Comparison of ENCODE assay signal across 15 cellular contexts in the genomic region with DNA sequence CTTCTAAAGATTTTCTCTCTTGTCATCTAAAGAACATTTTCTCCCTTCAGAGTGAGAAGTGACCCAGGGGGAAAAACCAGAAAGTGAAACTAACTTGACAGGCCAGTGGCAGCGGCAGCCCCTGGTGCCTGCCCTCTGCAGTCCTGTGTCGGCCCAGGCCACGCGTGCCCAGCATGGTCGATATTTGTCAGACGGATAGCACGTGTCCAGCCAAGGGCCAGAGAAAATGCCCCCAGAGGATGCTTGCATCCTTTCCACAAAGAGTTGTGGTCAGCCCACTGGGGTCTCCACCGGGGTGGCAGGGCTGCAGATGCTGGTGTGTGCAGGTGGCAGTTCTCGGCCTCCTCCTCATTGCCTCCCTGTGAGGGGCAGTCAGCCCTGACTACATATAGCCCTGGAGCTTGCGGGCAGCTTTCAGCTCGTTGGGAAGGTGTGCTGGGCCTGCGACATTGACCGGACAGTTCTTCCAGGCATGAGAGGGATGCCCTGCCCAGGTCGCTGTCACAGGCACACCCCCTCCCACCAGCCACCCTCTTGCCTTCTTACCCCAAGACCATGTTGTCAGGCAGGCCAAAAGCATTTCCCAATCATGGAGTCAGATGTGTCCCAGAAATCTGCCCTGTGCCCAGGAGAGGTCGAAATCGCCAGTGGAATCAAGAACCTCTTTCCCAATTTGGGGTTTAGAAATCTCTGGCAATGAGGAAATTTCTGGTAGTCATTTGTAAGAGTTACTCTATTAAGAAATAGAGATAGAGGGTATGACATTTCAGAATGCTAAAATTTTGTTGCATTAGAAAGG.
DNase-seq lines count a peak whose midpoint lies in the region; ATAC-seq and TF ChIP-seq lines count a peak whose summit lies in the region.
"Had no signal": no experiment of that assay in that cellular context is flagged by ENCODE, and none has a peak within 500 bp of the region (broad histone marks: within the 10 kb centered on the region; RNA-seq: fewer than 3 reads in every experiment).

No MANE protein-coding gene starts in this region.

- CTCF ChIA-PET in IMR-90 (lab: Yijun Ruan, JAX) (no interaction called here), PC-3 (lab: Charles Lee) (no interaction called here)

- H3K14ac ChIP-seq in IMR-90 (replicated peaks; ENCODE audit: low read depth, low read length) = 0 out of 2 replicates have a peak overlapping the region, but pooled peaks have one; percentile 13

- H4K91ac ChIP-seq in IMR-90 (ENCODE audit: insufficient read depth, low read depth, low read length) = no peak overlapping the region

- H2BK120ac ChIP-seq in IMR-90 (ENCODE audit: low read depth, low read length) = peak overlapping the region; percentile 28; the same call in 1 of the 2 replicates

- peaks cover 47% of the 10 kb centered on the region for H3K9me1 ChIP-seq in IMR-90 (ENCODE audit: insufficient read depth, low read length)

- no peak overlapping the region for H3K56ac ChIP-seq in IMR-90 (ENCODE audit: extremely low read depth, insufficient read depth, low read length)

- H3K18ac ChIP-seq in IMR-90 (ENCODE audit: low read depth, low read length) = no peak overlapping the region

- H3K27ac ChIP-seq in IMR-90 (ENCODE audit: insufficient read depth, low read length) (peak overlapping the region; percentile 10; the same call in 1 of the 2 replicates), stomach smooth muscle (ENCODE audit: low read length) (peak overlapping the region; percentile 49), PC-3 (ENCODE audit: low read length) (no peak overlapping the region)

- H3K79me2 ChIP-seq in PC-3 (ENCODE audit: low read length) = peaks cover 95% of the 10 kb centered on the region

- H2AK9ac ChIP-seq in IMR-90 (replicated peaks; ENCODE audit: low read depth, low read length, poor library complexity) = peak overlapping the region; percentile 31

- H3K4me3 Mint-ChIP-seq in dendritic cell treated with granulocyte-macrophage colony-stimulating factor and Interleukin-4, amounts not matched to agents 40 ng/mL and 50 ng/mL, for 4 days = no peak overlapping the region
- H3K4me3 Mint-ChIP-seq: CD8-positive, alpha-beta memory T cell; memory B cell; stimulated activated effector memory CD8-positive, alpha-beta T cell treated with anti-CD3 and anti-CD28 coated beads, Interleukin-12 subunit alpha, Interleukin-12 subunit beta, amount 100 ng/mL, for 72 hours had no signal

- H4K5ac ChIP-seq in IMR-90 (ENCODE audit: low read depth, low read length) = 0 out of 2 replicates have a peak overlapping the region, but pooled peaks have one; percentile 23

- 94% methylated on average over 6 of the region's 16 CpGs; no CpG with 5 or more reads in 1 of the 2 experiments for WGBS in IMR-90 (ENCODE audit: extremely low coverage in 2 of 2, insufficient read length in 1 of 2), 2 experiments

- H3K4ac ChIP-seq in IMR-90 (ENCODE audit: low read depth, low read length) = peak overlapping the region; percentile 60

- no peak for DNase-seq in IMR-90
- no peak for DNase-seq in mucosa of descending colon
- DNase-seq in NCI-H1694 (lab: John Stamatoyannopoulos, UW) = no peak
- no peak for DNase-seq in PC-3
- DNase-seq in DMS114 treated with DMSO at 0.1 percent for 48 hours (lab: John Stamatoyannopoulos, UW; ENCODE audit: unreplicated experiment) = no peak
- DNase-seq: CD8-positive, alpha-beta memory T cell; dermis blood vessel endothelial cell; MG63; pancreas; stimulated activated CD4-positive, alpha-beta T cell treated with anti-CD3 and anti-CD28 coated beads, Interleukin-1b, Interleukin-23, amount 100 ng/mL, for 48 hours had no signal

- H3K9me2 ChIP-seq in PC-3 (replicated peaks; ENCODE audit: low read length) = no peaks in the 10 kb centered on the region

- in situ Hi-C loops in IMR-90 (cut with MboI; ENCODE audit: low sequenced_read_pairs) = no loop called here

- intact Hi-C loops in IMR-90 (cut with micrococcal nuclease) (no loop called here), mucosa of descending colon (cut with DNase I, micrococcal nuclease) (no loop called here), PC-3 (cut with micrococcal nuclease) (no loop called here)
- intact Hi-C loops in dendritic cell treated with granulocyte-macrophage colony-stimulating factor and Interleukin-4, amounts not matched to agents 40 ng/mL and 50 ng/mL, for 4 days (cut with micrococcal nuclease) = no loop called here

- H3K4me3 ChIP-seq in IMR-90 (ENCODE audit: insufficient read depth, low read depth, low read length) (no peak overlapping the region), mucosa of descending colon (no peak overlapping the region), stomach smooth muscle (ENCODE audit: low read length in 2 of 2) (peak overlapping the region; percentile 6 to 15), PC-3 (ENCODE audit: low read length) (no peak overlapping the region)
- H3K4me3 ChIP-seq: MG63, pancreas had no signal

- peaks cover 11 to 85% of the 10 kb centered on the region in 2 experiments for H3K79me1 ChIP-seq in IMR-90 (ENCODE audit: low read depth in 1 of 2, low read length in 2 of 2)

- H3K36me3 ChIP-seq in IMR-90 (ENCODE audit: control insufficient read depth, insufficient read depth, low read length) (no peaks in the 10 kb centered on the region), mucosa of descending colon (ENCODE audit: low read depth) (no peaks in the 10 kb centered on the region), stomach smooth muscle (ENCODE audit: control insufficient read depth in 2 of 2, insufficient read depth in 2 of 2, low read length in 2 of 2) (no peaks in the 10 kb centered on the region), PC-3 (ENCODE audit: low read depth, low read length) (no peaks in the 10 kb centered on the region)
- H3K36me3 ChIP-seq: pancreas had no signal

- H3K27ac Mint-ChIP-seq in dendritic cell treated with granulocyte-macrophage colony-stimulating factor and Interleukin-4, amounts not matched to agents 40 ng/mL and 50 ng/mL, for 4 days = peak overlapping the region; percentile 24
- H3K27ac Mint-ChIP-seq: memory B cell; stimulated activated effector memory CD8-positive, alpha-beta T cell treated with anti-CD3 and anti-CD28 coated beads, Interleukin-12 subunit alpha, Interleukin-12 subunit beta, amount 100 ng/mL, for 72 hours had no signal

- H4K20me1 ChIP-seq in IMR-90 (ENCODE audit: insufficient read depth, low read length) = peaks cover 45% of the 10 kb centered on the region
- H4K20me1 ChIP-seq in PC-3 (ENCODE audit: low read length) = no peaks in the 10 kb centered on the region

- H3K9me3 ChIP-seq in IMR-90 (ENCODE audit: control insufficient read depth, insufficient read depth, low read length) (no peaks in the 10 kb centered on the region), mucosa of descending colon (no peaks in the 10 kb centered on the region), stomach smooth muscle (ENCODE audit: control insufficient read depth in 2 of 2, low read length in 2 of 2) (no peaks in the 10 kb centered on the region), PC-3 (ENCODE audit: low read length) (no peaks in the 10 kb centered on the region)
- H3K9me3 ChIP-seq: MG63, pancreas had no signal

- H2AFZ ChIP-seq in IMR-90 (replicated peaks; ENCODE audit: low read length, poor library complexity) (no peak overlapping the region), PC-3 (ENCODE audit: low read length) (no peak overlapping the region)

- no peaks in the 10 kb centered on the region for H3K27me3 Mint-ChIP-seq in dendritic cell treated with granulocyte-macrophage colony-stimulating factor and Interleukin-4, amounts not matched to agents 40 ng/mL and 50 ng/mL, for 4 days
- H3K27me3 Mint-ChIP-seq: memory B cell had no signal

- H3K9ac ChIP-seq in IMR-90 (ENCODE audit: low read depth, low read length) (no peak overlapping the region), stomach smooth muscle (ENCODE audit: low read length in 2 of 2) (peak overlapping the region in 1 of 2 donors; percentile 14), PC-3 (ENCODE audit: low read length) (no peak overlapping the region)

- peak overlapping the region in 1 of 2 experiments; percentile 8; a peak in 1 of 4 replicates for H4K8ac ChIP-seq in IMR-90 (ENCODE audit: low read depth in 2 of 2, low read length in 2 of 2)

- H3F3A ChIP-seq in PC-3 (ENCODE audit: low read length, unreplicated experiment) = no peaks in the 10 kb centered on the region

- ATAC-seq in IMR-90 (ENCODE audit: low read depth) = no peak
- ATAC-seq in mucosa of descending colon = peak; percentile 28
- ATAC-seq in GM19324 (IDR thresholded peaks at IDR 0.05; ENCODE audit: low FRiP score, unreplicated experiment) = no peak
- no peak for ATAC-seq in PC-3
- ATAC-seq: stimulated activated effector memory CD8-positive, alpha-beta T cell treated with anti-CD3 and anti-CD28 coated beads, Interleukin-12 subunit alpha, Interleukin-12 subunit beta, amount 100 ng/mL, for 72 hours had no signal

- no peak overlapping the region; the same call in 2 of the 3 replicates for H2BK15ac ChIP-seq in IMR-90 (ENCODE audit: low read depth, low read length)

- TF ChIP-seq CTCF in IMR-90 (conservative IDR thresholded peaks at IDR 0.05; ENCODE audit: low read depth, low read length) (no peak), mucosa of descending colon (IDR thresholded peaks at IDR 0.05) (no peak), PC-3 (conservative IDR thresholded peaks at IDR 0.05; ENCODE audit: low read depth, low read length) (no peak)

- BruUV-seq in IMR-90 (replicated peaks; lab: Mats Ljungman, UMichigan) (no TSS peak), PC-3 (replicated peaks; lab: Mats Ljungman, UMichigan) (no TSS peak)

- peaks cover 45% of the 10 kb centered on the region for H3K4me1 ChIP-seq in IMR-90 (ENCODE audit: control insufficient read depth, insufficient read depth, low read length)
- H3K4me1 ChIP-seq in mucosa of descending colon (ENCODE audit: low read depth) = no peaks in the 10 kb centered on the region
- peaks cover 85% of the 10 kb centered on the region for H3K4me1 ChIP-seq in stomach smooth muscle (ENCODE audit: control insufficient read depth, insufficient read depth, low read length)
- no peaks in the 10 kb centered on the region for H3K4me1 ChIP-seq in PC-3 (ENCODE audit: insufficient read depth, low read length)

- H3K36me3 Mint-ChIP-seq in dendritic cell treated with granulocyte-macrophage colony-stimulating factor and Interleukin-4, amounts not matched to agents 40 ng/mL and 50 ng/mL, for 4 days (ENCODE audit: low read depth) = peaks cover 21% of the 10 kb centered on the region
- H3K36me3 Mint-ChIP-seq: CD8-positive, alpha-beta memory T cell; memory B cell; stimulated activated effector memory CD8-positive, alpha-beta T cell treated with anti-CD3 and anti-CD28 coated beads, Interleukin-12 subunit alpha, Interleukin-12 subunit beta, amount 100 ng/mL, for 72 hours had no signal

- no peaks in the 10 kb centered on the region for H3K9me3 Mint-ChIP-seq in dendritic cell treated with granulocyte-macrophage colony-stimulating factor and Interleukin-4, amounts not matched to agents 40 ng/mL and 50 ng/mL, for 4 days
- H3K9me3 Mint-ChIP-seq: CD8-positive, alpha-beta memory T cell; memory B cell; stimulated activated effector memory CD8-positive, alpha-beta T cell treated with anti-CD3 and anti-CD28 coated beads, Interleukin-12 subunit alpha, Interleukin-12 subunit beta, amount 100 ng/mL, for 72 hours had no signal

- no peak for TF ChIP-seq POLR2A in IMR-90 (IDR thresholded peaks at IDR 0.05; ENCODE audit: low read depth, low read length)

- H3K4me1 Mint-ChIP-seq in dendritic cell treated with granulocyte-macrophage colony-stimulating factor and Interleukin-4, amounts not matched to agents 40 ng/mL and 50 ng/mL, for 4 days (ENCODE audit: low read depth) = peaks cover 48% of the 10 kb centered on the region
- H3K4me1 Mint-ChIP-seq: CD8-positive, alpha-beta memory T cell; stimulated activated effector memory CD8-positive, alpha-beta T cell treated with anti-CD3 and anti-CD28 coated beads, Interleukin-12 subunit alpha, Interleukin-12 subunit beta, amount 100 ng/mL, for 72 hours had no signal

- dilution Hi-C loops in IMR-90 (cut with HindIII; ENCODE audit: low sequenced_read_pairs, unreplicated experiment) = no loop called here

- TF ChIP-seq RAD21 in IMR-90 (IDR thresholded peaks at IDR 0.05; ENCODE audit: low read length) = no peak

- H2BK5ac ChIP-seq in IMR-90 (ENCODE audit: low read depth, low read length, poor library complexity, severe bottlenecking) = peak overlapping the region; percentile 31

- H2AK5ac ChIP-seq in IMR-90 (ENCODE audit: low read depth, low read length) = peak overlapping the region; percentile 61

- H3K27me3 ChIP-seq in IMR-90 (ENCODE audit: control insufficient read depth, insufficient read depth, low read length) = no peaks in the 10 kb centered on the region
- no peaks in the 10 kb centered on the region for H3K27me3 ChIP-seq in stomach smooth muscle (ENCODE audit: control insufficient read depth in 1 of 2, insufficient read depth in 2 of 2, low read length in 2 of 2)
- no peaks in the 10 kb centered on the region for H3K27me3 ChIP-seq in PC-3 (ENCODE audit: low read length)
- H3K27me3 ChIP-seq: MG63, pancreas had no signal

- H3K4me2 ChIP-seq in IMR-90 (ENCODE audit: low read depth, low read length) = no peak overlapping the region
- no peak overlapping the region for H3K4me2 ChIP-seq in PC-3 (ENCODE audit: low read length)

- POLR2A ChIA-PET in IMR-90 (lab: Charles Lee; ENCODE audit: unreplicated experiment) = no interaction called here
- POLR2A ChIA-PET in PC-3 (lab: Charles Lee; ENCODE audit: unreplicated experiment) = no interaction called here

- no peak overlapping the region for H2BK20ac ChIP-seq in IMR-90 (ENCODE audit: low read depth, low read length)

- H3K23ac ChIP-seq in IMR-90 (ENCODE audit: low read depth, low read length) = 0 out of 2 replicates have a peak overlapping the region, but pooled peaks have one; percentile 10

Comparison
In these comparisons a context has a peak if more than half of its experiments do, and no peak if none do; other contexts are left out.
1. H3K4me3 ChIP-seq: peak in stomach smooth muscle (2 of 2); none in IMR-90 (single experiment), mucosa of descending colon (single experiment) and PC-3 (single experiment).